Comparison of ENCODE assay signal across 7 cellular contexts in genomic region chr6:155614606-155615005, GRCh38.
"Had no signal": no experiment of that assay in that cellular context is flagged by ENCODE, and none has a peak within 500 bp of the region (broad histone marks: within the 10 kb centered on the region; RNA-seq: fewer than 3 reads in every experiment).

No MANE protein-coding gene starts in this region.

- FAIRE-seq: HTR-8/SVneo, K562 had no signal

- H3K27ac ChIP-seq: HL-60, KMS-11 had no signal

- H3K4me3 ChIP-seq: K562 had no signal

- ATAC-seq: K562 had no signal

- H3K4me2 ChIP-seq: KMS-11 had no signal

- DNase-seq: IMR-90, KBM-7, KG1 had no signal

- H3K9ac ChIP-seq: KMS-11 had no signal
